30 cellular contexts compared by ENCODE assay signal in genomic region chr10:104013489-104013888, GRCh38.
"Had no signal": no experiment of that assay in that cellular context is flagged by ENCODE, and none has a peak within 500 bp of the region (broad histone marks: within the 10 kb centered on the region; RNA-seq: fewer than 3 reads in every experiment).

No MANE protein-coding gene starts in this region.

- H3K27me3 ChIP-seq: ascending aorta, esophagus squamous epithelium, gastroesophageal sphincter had no signal

- DNase-seq: activated CD4-positive, alpha-beta memory T cell treated with anti-CD3 and anti-CD28 coated beads for 36 hours; activated CD4-positive, alpha-beta T cell treated with anti-CD3 and anti-CD28 coated beads for 36 hours; activated CD4-positive, alpha-beta T cell treated with anti-CD3 and anti-CD28 coated beads, Interleukin-2, amount 10 ng/mL, durations not matched to agents 24 days and 14 days; activated CD4-positive, CD25-positive, alpha-beta regulatory T cell; activated CD4-positive, CD25-positive, alpha-beta regulatory T cell treated with anti-CD3 and anti-CD28 coated beads, Interleukin-2, amount 50 U/mL, for 72 hours; activated CD8-positive, alpha-beta memory T cell treated with anti-CD3 and anti-CD28 coated beads, Interleukin-2, amount 10 ng/mL, durations not matched to agents 7 days and 5 days; activated CD8-positive, alpha-beta memory T cell treated with anti-CD3 and anti-CD28 coated beads, Interleukin-2, amount 50 U/mL, for 4 hours; activated CD8-positive, alpha-beta T cell treated with anti-CD3 and anti-CD28 coated beads, Interleukin-2, amount 10 ng/mL, durations not matched to agents 7 days and 5 days; activated effector memory CD4-positive, alpha-beta T cell treated with anti-CD3 and anti-CD28 coated beads, Interleukin-2, amount 50 U/mL, for 16 hours; activated naive CD4-positive, alpha-beta T cell; activated naive CD4-positive, alpha-beta T cell treated with anti-CD3 and anti-CD28 coated beads, Interleukin-2, amount 10 ng/mL, durations not matched to agents 7 days and 5 days; activated naive CD8-positive, alpha-beta T cell treated with anti-CD3 and anti-CD28 coated beads, Interleukin-2, amount 10 ng/mL, durations not matched to agents 7 days and 5 days; activated T-cell treated with anti-CD3 and anti-CD28 coated beads, Interleukin-2, amount 50 U/mL, for 1 hour; activated T-cell treated with anti-CD3 and anti-CD28 coated beads, Interleukin-2, amount 50 U/mL, for 48 hours; effector CD4-positive, alpha-beta T cell; effector memory CD8-positive, alpha-beta T cell; erythroblast; esophagus squamous epithelium; foreskin melanocyte; T-helper 2 cell had no signal

- H3K27ac ChIP-seq: ascending aorta, coronary artery, gastroesophageal sphincter had no signal

- FAIRE-seq: bronchial epithelial cell had no signal

- H3K9me3 ChIP-seq: ascending aorta, esophagus squamous epithelium, gastroesophageal sphincter had no signal

- H3K27ac Mint-ChIP-seq: activated CD4-positive, alpha-beta memory T cell treated with anti-CD3 and anti-CD28 coated beads for 36 hours; activated CD4-positive, alpha-beta T cell treated with anti-CD3 and anti-CD28 coated beads for 36 hours; activated CD4-positive, alpha-beta T cell treated with anti-CD3 and anti-CD28 coated beads, Interleukin-2, amount 10 ng/mL, durations not matched to agents 24 days and 14 days; activated CD8-positive, alpha-beta memory T cell treated with anti-CD3 and anti-CD28 coated beads, Interleukin-2, amount 10 ng/mL, durations not matched to agents 7 days and 5 days; activated CD8-positive, alpha-beta T cell treated with anti-CD3 and anti-CD28 coated beads, Interleukin-2, amount 10 ng/mL, durations not matched to agents 7 days and 5 days; activated naive CD4-positive, alpha-beta T cell treated with anti-CD3 and anti-CD28 coated beads, Interleukin-2, amount 10 ng/mL, durations not matched to agents 7 days and 5 days; activated naive CD4-positive, alpha-beta T cell treated with anti-CD3 and anti-CD28 coated beads, Interleukin-2, amount 50 U/mL, for 72 hours; activated naive CD8-positive, alpha-beta T cell treated with anti-CD3 and anti-CD28 coated beads, Interleukin-2, amount 10 ng/mL, durations not matched to agents 7 days and 5 days; activated T-helper 1 cell treated with anti-CD3 and anti-CD28 coated beads, Interleukin-12 subunit alpha, Interleukin-12 subunit beta, Interleukin-2, Interleukin-4 antibody, amounts not matched to agents 30 ng/mL and 10 ng/mL and 1 ng/mL, durations not matched to agents 14 hours and 24 hours and 36 hours; activated T-helper 2 cell treated with anti-CD3 and anti-CD28 coated beads, Interferon-gamma antibody, Interleukin-2, Interleukin-4, amounts not matched to agents 10 μg/mL and 5 μg/mL and 100 μg/mL, durations not matched to agents 14 hours and 24 hours and 36 hours; dendritic cell treated with granulocyte-macrophage colony-stimulating factor and Interleukin-4, amounts not matched to agents 40 ng/mL and 50 ng/mL, for 4 days had no signal

- H3K27me3 Mint-ChIP-seq: activated CD4-positive, alpha-beta memory T cell treated with anti-CD3 and anti-CD28 coated beads for 36 hours; activated CD4-positive, alpha-beta T cell treated with anti-CD3 and anti-CD28 coated beads for 36 hours; activated CD4-positive, alpha-beta T cell treated with anti-CD3 and anti-CD28 coated beads, Interleukin-2, amount 10 ng/mL, durations not matched to agents 24 days and 14 days; activated CD8-positive, alpha-beta memory T cell treated with anti-CD3 and anti-CD28 coated beads, Interleukin-2, amount 10 ng/mL, durations not matched to agents 7 days and 5 days; activated naive CD4-positive, alpha-beta T cell treated with anti-CD3 and anti-CD28 coated beads, Interleukin-2, amount 10 ng/mL, durations not matched to agents 7 days and 5 days; activated naive CD8-positive, alpha-beta T cell treated with anti-CD3 and anti-CD28 coated beads, Interleukin-2, amount 10 ng/mL, durations not matched to agents 7 days and 5 days; brain; central memory CD8-positive, alpha-beta T cell; dendritic cell treated with granulocyte-macrophage colony-stimulating factor and Interleukin-4, amounts not matched to agents 40 ng/mL and 50 ng/mL, for 4 days; effector memory CD8-positive, alpha-beta T cell had no signal

- H3K9me3 Mint-ChIP-seq: activated CD4-positive, alpha-beta memory T cell treated with anti-CD3 and anti-CD28 coated beads for 36 hours; activated CD4-positive, alpha-beta T cell treated with anti-CD3 and anti-CD28 coated beads, Interleukin-2, amount 10 ng/mL, durations not matched to agents 24 days and 14 days; activated naive CD4-positive, alpha-beta T cell treated with anti-CD3 and anti-CD28 coated beads, Interleukin-2, amount 10 ng/mL, durations not matched to agents 7 days and 5 days; activated naive CD4-positive, alpha-beta T cell treated with anti-CD3 and anti-CD28 coated beads, Interleukin-2, amount 50 U/mL, for 72 hours; activated naive CD8-positive, alpha-beta T cell treated with anti-CD3 and anti-CD28 coated beads, Interleukin-2, amount 10 ng/mL, durations not matched to agents 7 days and 5 days; activated T-helper 1 cell treated with anti-CD3 and anti-CD28 coated beads, Interleukin-12 subunit alpha, Interleukin-12 subunit beta, Interleukin-2, Interleukin-4 antibody, amounts not matched to agents 30 ng/mL and 10 ng/mL and 1 ng/mL, durations not matched to agents 14 hours and 24 hours and 36 hours; activated T-helper 2 cell treated with anti-CD3 and anti-CD28 coated beads, Interferon-gamma antibody, Interleukin-2, Interleukin-4, amounts not matched to agents 10 μg/mL and 5 μg/mL and 100 μg/mL, durations not matched to agents 14 hours and 24 hours and 36 hours; brain; central memory CD8-positive, alpha-beta T cell; dendritic cell treated with granulocyte-macrophage colony-stimulating factor and Interleukin-4, amounts not matched to agents 40 ng/mL and 50 ng/mL, for 4 days; effector memory CD8-positive, alpha-beta T cell had no signal

- H3K4me1 ChIP-seq: ascending aorta, esophagus squamous epithelium, gastroesophageal sphincter had no signal

- H3K4me3 Mint-ChIP-seq: activated CD4-positive, alpha-beta memory T cell treated with anti-CD3 and anti-CD28 coated beads for 36 hours; activated CD4-positive, alpha-beta T cell treated with anti-CD3 and anti-CD28 coated beads for 36 hours; activated CD4-positive, alpha-beta T cell treated with anti-CD3 and anti-CD28 coated beads, Interleukin-2, amount 10 ng/mL, durations not matched to agents 24 days and 14 days; activated CD8-positive, alpha-beta memory T cell treated with anti-CD3 and anti-CD28 coated beads, Interleukin-2, amount 10 ng/mL, durations not matched to agents 7 days and 5 days; activated CD8-positive, alpha-beta T cell treated with anti-CD3 and anti-CD28 coated beads, Interleukin-2, amount 10 ng/mL, durations not matched to agents 7 days and 5 days; activated naive CD4-positive, alpha-beta T cell treated with anti-CD3 and anti-CD28 coated beads, Interleukin-2, amount 10 ng/mL, durations not matched to agents 7 days and 5 days; activated naive CD8-positive, alpha-beta T cell treated with anti-CD3 and anti-CD28 coated beads, Interleukin-2, amount 10 ng/mL, durations not matched to agents 7 days and 5 days; activated T-helper 1 cell treated with anti-CD3 and anti-CD28 coated beads, Interleukin-12 subunit alpha, Interleukin-12 subunit beta, Interleukin-2, Interleukin-4 antibody, amounts not matched to agents 30 ng/mL and 10 ng/mL and 1 ng/mL, durations not matched to agents 14 hours and 24 hours and 36 hours; brain; central memory CD8-positive, alpha-beta T cell; dendritic cell treated with granulocyte-macrophage colony-stimulating factor and Interleukin-4, amounts not matched to agents 40 ng/mL and 50 ng/mL, for 4 days; effector memory CD8-positive, alpha-beta T cell had no signal

- H3K4me3 ChIP-seq: ascending aorta, coronary artery, esophagus squamous epithelium, gastroesophageal sphincter had no signal

- H3K4me1 Mint-ChIP-seq: activated CD4-positive, alpha-beta T cell treated with anti-CD3 and anti-CD28 coated beads, Interleukin-2, amount 10 ng/mL, durations not matched to agents 24 days and 14 days; activated naive CD4-positive, alpha-beta T cell treated with anti-CD3 and anti-CD28 coated beads, Interleukin-2, amount 10 ng/mL, durations not matched to agents 7 days and 5 days; brain; central memory CD8-positive, alpha-beta T cell had no signal

- ATAC-seq: activated CD4-positive, alpha-beta T cell treated with anti-CD3 and anti-CD28 coated beads for 36 hours; activated CD8-positive, alpha-beta memory T cell treated with anti-CD3 and anti-CD28 coated beads, Interleukin-2, amount 10 ng/mL, durations not matched to agents 7 days and 5 days; activated CD8-positive, alpha-beta T cell treated with anti-CD3 and anti-CD28 coated beads, Interleukin-2, amount 10 ng/mL, durations not matched to agents 7 days and 5 days; activated naive CD4-positive, alpha-beta T cell treated with anti-CD3 and anti-CD28 coated beads, Interleukin-2, amount 50 U/mL, for 72 hours; effector memory CD8-positive, alpha-beta T cell; gastroesophageal sphincter had no signal
